Comparison of ENCODE assay signal across 1 cellular context in the genomic region with DNA sequence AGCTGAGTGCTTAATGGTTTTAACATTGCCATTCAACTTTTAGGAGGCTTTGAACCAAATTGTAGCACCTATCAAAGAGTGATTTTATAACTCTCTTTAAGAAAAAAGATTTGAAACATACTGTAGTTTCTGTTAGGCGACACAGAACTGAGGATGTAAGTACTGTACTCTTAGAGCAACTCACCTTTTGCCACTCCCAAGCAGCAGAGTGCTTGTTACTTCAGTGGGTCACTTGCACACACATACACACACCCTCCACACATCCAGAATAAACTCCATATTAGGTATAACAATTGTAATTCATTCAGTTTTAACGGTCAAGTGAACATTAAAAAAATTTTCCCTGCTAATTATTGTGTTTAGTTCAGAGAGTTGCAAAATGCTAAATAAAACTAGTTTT.
TF ChIP-seq lines count a peak whose summit lies in the region.

No MANE protein-coding gene starts in this region.

TF ChIP-seq in H1, 55 proteins besides CTCF, POLR2A, EP300 and RAD21:
- TF ChIP-seq, protein P1, sequence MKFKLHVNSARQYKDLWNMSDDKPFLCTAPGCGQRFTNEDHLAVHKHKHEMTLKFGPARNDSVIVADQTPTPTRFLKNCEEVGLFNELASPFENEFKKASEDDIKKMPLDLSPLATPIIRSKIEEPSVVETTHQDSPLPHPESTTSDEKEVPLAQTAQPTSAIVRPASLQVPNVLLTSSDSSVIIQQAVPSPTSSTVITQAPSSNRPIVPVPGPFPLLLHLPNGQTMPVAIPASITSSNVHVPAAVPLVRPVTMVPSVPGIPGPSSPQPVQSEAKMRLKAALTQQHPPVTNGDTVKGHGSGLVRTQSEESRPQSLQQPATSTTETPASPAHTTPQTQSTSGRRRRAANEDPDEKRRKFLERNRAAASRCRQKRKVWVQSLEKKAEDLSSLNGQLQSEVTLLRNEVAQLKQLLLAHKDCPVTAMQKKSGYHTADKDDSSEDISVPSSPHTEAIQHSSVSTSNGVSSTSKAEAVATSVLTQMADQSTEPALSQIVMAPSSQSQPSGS (IDR thresholded peaks at IDR 0.05; ENCODE audit: low read length), result no peak
- TF ChIP-seq EGR1 (IDR thresholded peaks at IDR 0.05; ENCODE audit: borderline replicate concordance, low read depth, low read length) (no peak), RXRA (IDR thresholded peaks at IDR 0.05; ENCODE audit: insufficient read depth, low read depth, low read length) (no peak), JUND (IDR thresholded peaks at IDR 0.05; ENCODE audit: low read length) (no peak), SRF (IDR thresholded peaks at IDR 0.05; ENCODE audit: low read depth, low read length) (no peak), MAFK (IDR thresholded peaks at IDR 0.05; ENCODE audit: low read depth, low read length) (no peak), EZH2 (IDR thresholded peaks at IDR 0.05; ENCODE audit: low read depth, low read length, severe bottlenecking) (no peak), CREB1 (IDR thresholded peaks at IDR 0.05) (no peak), KDM5A (IDR thresholded peaks at IDR 0.05; ENCODE audit: low read length) (no peak), CBX8 (IDR thresholded peaks at IDR 0.05; ENCODE audit: borderline replicate concordance, low read depth, low read length) (no peak)
